15 cellular contexts compared by ENCODE assay signal in the genomic region with DNA sequence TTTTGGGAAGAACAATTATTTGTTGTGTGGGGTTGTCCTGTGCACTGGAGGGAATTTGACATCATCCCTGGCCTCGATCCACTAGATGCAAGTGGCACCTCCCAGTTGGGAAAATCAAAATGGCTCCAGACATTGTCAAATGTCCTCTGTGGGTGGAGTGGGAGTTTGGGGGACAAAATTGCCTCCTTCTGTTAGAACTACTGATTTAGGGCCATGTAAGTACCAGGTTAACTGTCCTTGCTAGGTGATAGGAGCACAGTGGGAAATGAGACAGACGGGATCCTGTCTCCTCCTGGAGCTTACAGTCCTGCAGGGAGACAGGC. TPM values are rescaled to one million over a fixed set of nuclear protein-coding genes. Genes with fewer than 3 reads are reported as not detected.
DNase-seq lines count a peak whose midpoint lies in the region; ATAC-seq and TF ChIP-seq lines count a peak whose summit lies in the region.
"Had no signal": no experiment of that assay in that cellular context is flagged by ENCODE, and none has a peak within 500 bp of the region (broad histone marks: within the 10 kb centered on the region; RNA-seq: fewer than 3 reads in every experiment).

No MANE protein-coding gene starts in this region.

- intact Hi-C loops in left ventricle myocardium inferior (cut with micrococcal nuclease) (loop anchor here (10.0 kb wide), 1 partner anchor 60 kb away; a partner anchor contains a TSS), Right ventricle myocardium inferior (cut with DNase I) (loop anchor here (5.0 kb wide), 1 partner anchor 43 kb away; no protein-coding TSS in a partner anchor), activated B cell treated with CpG ODN at 0.5 μM for 24 hours (cut with micrococcal nuclease) (loop anchor here (1.0 kb wide), 3 partner anchors 41 to 136 kb away; no protein-coding TSS in a partner anchor), tibial artery (cut with DNase I; ENCODE audit: low total_unique reads) (loop anchor here (2.0 to 10.0 kb wide), 2 partner anchors 42 to 130 kb away; a partner anchor contains a TSS), mucosa of descending colon (cut with DNase I, micrococcal nuclease) (loop anchor here in 1 of 2 donors (10.0 kb wide), 1 partner anchor 60 kb away; a partner anchor contains a TSS)

- POLR2A ChIA-PET in activated B cell treated with CpG ODN at 0.5 μM for 24 hours (lab: Charles Lee), result interaction anchor here (0.7 to 1.2 kb wide), 2 partner anchors 74 to 178 kb away, joined by 3 read pairs; no protein-coding TSS in a partner anchor

- no peaks in the 10 kb centered on the region for H3K9me3 Mint-ChIP-seq in activated B cell treated with CpG ODN at 0.5 μM for 24 hours
- H3K9me3 Mint-ChIP-seq: activated CD4-positive, alpha-beta T cell treated with anti-CD3 and anti-CD28 coated beads, Interleukin-2, amount 10 ng/mL, durations not matched to agents 7 days and 5 days; T-cell had no signal

- no peaks in the 10 kb centered on the region for H3K36me3 Mint-ChIP-seq in activated B cell treated with CpG ODN at 0.5 μM for 24 hours (ENCODE audit: low read depth)
- H3K36me3 Mint-ChIP-seq: T-cell had no signal

- H3K9me3 ChIP-seq in left ventricle myocardium inferior (replicated peaks) (no peaks in the 10 kb centered on the region), gastroesophageal sphincter (no peaks in the 10 kb centered on the region), tibial artery (no peaks in the 10 kb centered on the region), mucosa of descending colon (no peaks in the 10 kb centered on the region)
- H3K9me3 ChIP-seq: body of pancreas, upper lobe of right lung had no signal

- 44% methylated on average over 2 of the region's 2 CpGs; no CpG with 5 or more reads in 1 of the 2 donors for WGBS in gastroesophageal sphincter (ENCODE audit: low coverage in 1 of 2), 2 donors

- TF ChIP-seq EP300 in gastroesophageal sphincter (IDR thresholded peaks at IDR 0.05), result no peak

- peaks cover 57% of the 10 kb centered on the region for H3K36me3 ChIP-seq in left ventricle myocardium inferior
- H3K36me3 ChIP-seq in gastroesophageal sphincter, result peaks cover 0 to 73% of the 10 kb centered on the region in 2 donors
- peaks cover 18 to 55% (median 50%) of the 10 kb centered on the region in 3 donors for H3K36me3 ChIP-seq in tibial artery
- H3K36me3 ChIP-seq in mucosa of descending colon (ENCODE audit: low read depth), result no peaks in the 10 kb centered on the region

- H3K27ac ChIP-seq in left ventricle myocardium inferior (replicated peaks) (peak overlapping the region; percentile 82), gastroesophageal sphincter (peak overlapping the region; percentile 6 to 75 (median 62)), tibial artery (peak overlapping the region; percentile 69 to 85)
- H3K27ac ChIP-seq: body of pancreas, epithelial cell of prostate, PC-9, upper lobe of right lung had no signal

- DNase-seq in left ventricle myocardium inferior (no peak), Right ventricle myocardium inferior (ENCODE audit: missing footprints) (no peak), activated B cell treated with CpG ODN at 0.5 μM for 24 hours (no peak), tibial artery (no peak), D341Med (ENCODE audit: low spot score) (no peak), mucosa of descending colon (no peak)

- peaks cover 36% of the 10 kb centered on the region for H3K4me1 ChIP-seq in left ventricle myocardium inferior
- H3K4me1 ChIP-seq in gastroesophageal sphincter, result peaks cover 3 to 54% (median 9%) of the 10 kb centered on the region in 3 donors
- H3K4me1 ChIP-seq in tibial artery, result peaks cover 0 to 46% (median 25%) of the 10 kb centered on the region in 4 donors
- H3K4me1 ChIP-seq in mucosa of descending colon (ENCODE audit: low read depth), result no peaks in the 10 kb centered on the region
- H3K4me1 ChIP-seq: body of pancreas, upper lobe of right lung had no signal

- peaks cover 1% of the 10 kb centered on the region for H3K27me3 Mint-ChIP-seq in activated B cell treated with CpG ODN at 0.5 μM for 24 hours

- H3K27me3 ChIP-seq in left ventricle myocardium inferior (ENCODE audit: low read depth) (no peaks in the 10 kb centered on the region), gastroesophageal sphincter (no peaks in the 10 kb centered on the region), tibial artery (no peaks in the 10 kb centered on the region)
- H3K27me3 ChIP-seq: body of pancreas, upper lobe of right lung had no signal

- CTCF ChIA-PET in activated B cell treated with CpG ODN at 0.5 μM for 24 hours (lab: Charles Lee), result interaction anchor here (2.5 kb wide), 1 partner anchor 61 kb away, joined by 7 read pairs; no protein-coding TSS in a partner anchor

- peaks cover 15% of the 10 kb centered on the region for H3K4me1 Mint-ChIP-seq in activated B cell treated with CpG ODN at 0.5 μM for 24 hours

- H3K27ac Mint-ChIP-seq in activated B cell treated with CpG ODN at 0.5 μM for 24 hours, result peak overlapping the region; percentile 74

- no peak for TF ChIP-seq POLR2A in gastroesophageal sphincter (IDR thresholded peaks at IDR 0.05)

- H3K4me3 ChIP-seq in left ventricle myocardium inferior (no peak overlapping the region), gastroesophageal sphincter (no peak overlapping the region), tibial artery (no peak overlapping the region), mucosa of descending colon (no peak overlapping the region)
- H3K4me3 ChIP-seq: body of pancreas, lung, PC-9, upper lobe of right lung had no signal

- no peak for ATAC-seq in Right ventricle myocardium inferior
- no peak for ATAC-seq in activated B cell treated with CpG ODN at 0.5 μM for 24 hours (ENCODE audit: low read depth)
- no peak for ATAC-seq in gastroesophageal sphincter
- ATAC-seq in HG02981 (IDR thresholded peaks at IDR 0.05; ENCODE audit: unreplicated experiment), result no peak
- no peak for ATAC-seq in mucosa of descending colon

- TF ChIP-seq CTCF in left ventricle myocardium inferior (IDR thresholded peaks at IDR 0.05; ENCODE audit: borderline replicate concordance) (no peak), activated B cell treated with CpG ODN at 0.5 μM for 24 hours (IDR thresholded peaks at IDR 0.05) (no peak), gastroesophageal sphincter (IDR thresholded peaks at IDR 0.05) (no peak), tibial artery (IDR thresholded peaks at IDR 0.05) (no peak), mucosa of descending colon (IDR thresholded peaks at IDR 0.05) (no peak)

- H3K4me3 Mint-ChIP-seq in activated B cell treated with CpG ODN at 0.5 μM for 24 hours, result peak overlapping the region; percentile 73
- H3K4me3 Mint-ChIP-seq: activated CD4-positive, alpha-beta T cell treated with anti-CD3 and anti-CD28 coated beads, Interleukin-2, amount 10 ng/mL, durations not matched to agents 7 days and 5 days; T-cell had no signal

RNA-seq across cellular contexts. Expression of a gene that starts 56.8 kb away (rescaled TPM):
- total RNA-seq in left ventricle myocardium inferior (60.8 TPM), Right ventricle myocardium inferior (67.5 TPM), activated B cell treated with CpG ODN at 0.5 μM for 24 hours (0.51 and 1.3 TPM in 2 replicates), gastroesophageal sphincter (100 to 1,000 TPM in 1 of 4 donors, 10 to 100 TPM in 3; 45.3 to 132 (median 82.8) TPM), mucosa of descending colon (10 to 100 TPM in 2 of 3 donors, 1 to 10 TPM in 1; 6.1 to 44.6 (median 12.6) TPM)
